Comparison of ENCODE assay signal across 8 cellular contexts in genomic region chr17:74454197-74455024, GRCh38. TPM values are rescaled to one million over a fixed set of nuclear protein-coding genes. Genes with fewer than 3 reads are reported as not detected.
A peak's percentile ranks its signal among the peaks of the same experiment; 100 is the strongest.
DNase-seq lines count a peak whose midpoint lies in the region; ATAC-seq and TF ChIP-seq lines count a peak whose summit lies in the region.

No MANE protein-coding gene starts in this region.

- no peaks in the 10 kb centered on the region for H3K9me3 Mint-ChIP-seq in effector memory CD8-positive, alpha-beta T cell

- POLR2A ChIA-PET in RWPE1 (lab: Yijun Ruan, JAX; ENCODE audit: low non-redundant PET), result interaction anchor here (1.5 kb wide), 1 partner anchor 11 kb away, joined by 6 read pairs; no protein-coding TSS in a partner anchor

- peaks cover 21 to 39% of the 10 kb centered on the region in 2 donors for H3K4me1 Mint-ChIP-seq in effector memory CD8-positive, alpha-beta T cell (ENCODE audit: low read depth in 2 of 2)

- CTCF ChIA-PET in RWPE1 (lab: Yijun Ruan, JAX), result interaction anchor here (0.5 to 4.0 kb wide), 6 partner anchors 16 to 203 kb away, joined by 3 to 35 read pairs (median 8); partner anchors contain the start of gene GPR142

- H3K9me3 ChIP-seq in thoracic aorta, result no peaks in the 10 kb centered on the region

- TF ChIP-seq CTCF in RWPE1 (conservative IDR thresholded peaks at IDR 0.05; ENCODE audit: low read depth) (no peak), thoracic aorta (IDR thresholded peaks at IDR 0.05) (peak; percentile 34)

- no peak overlapping the region for H3K27ac Mint-ChIP-seq in effector memory CD8-positive, alpha-beta T cell

- H3K36me3 ChIP-seq in thoracic aorta, result no peaks in the 10 kb centered on the region

- H3K4me3 Mint-ChIP-seq in effector memory CD8-positive, alpha-beta T cell, result peak overlapping the region; percentile 31 to 60

- no peaks in the 10 kb centered on the region for H3K27me3 ChIP-seq in thoracic aorta (replicated peaks; ENCODE audit: insufficient read depth)

- peaks cover 41 to 59% of the 10 kb centered on the region in 2 donors for H3K4me1 ChIP-seq in thoracic aorta (ENCODE audit: control insufficient read depth in 1 of 2, low read depth in 2 of 2)

- no peaks in the 10 kb centered on the region for H3K27me3 Mint-ChIP-seq in effector memory CD8-positive, alpha-beta T cell

- peak overlapping the region; percentile 76 for H3K27ac ChIP-seq in RWPE1
- peak overlapping the region; percentile 67 to 92 for H3K27ac ChIP-seq in thoracic aorta

- DNase-seq in CMK (ENCODE audit: low read depth), result peak; percentile 69
- no peak for DNase-seq in RWPE1 (ENCODE audit: low spot score)
- peak; percentile 51 to 65 (median 58) for DNase-seq in effector memory CD8-positive, alpha-beta T cell
- DNase-seq in mesenteric fat pad (ENCODE audit: low spot score), result peak; percentile 97
- peak; percentile 74 for DNase-seq in thoracic aorta (ENCODE audit: low spot score)
- no peak for DNase-seq in HuH-7.5 (ENCODE audit: low spot score)

- ATAC-seq in GM19328 (IDR thresholded peaks at IDR 0.05; ENCODE audit: unreplicated experiment), result peak; percentile 90
- ATAC-seq in HG03439 (IDR thresholded peaks at IDR 0.05; ENCODE audit: unreplicated experiment), result peak; percentile 61
- peak; percentile 14 for ATAC-seq in effector memory CD8-positive, alpha-beta T cell (replicated peaks)
- peak; percentile 17 for ATAC-seq in thoracic aorta (ENCODE audit: insufficient number of reproducible peaks, low FRiP score, low read depth)

- peak overlapping the region; percentile 75 for H3K4me3 ChIP-seq in thoracic aorta

- H3K36me3 Mint-ChIP-seq in effector memory CD8-positive, alpha-beta T cell (ENCODE audit: insufficient read depth), result peaks cover 4% of the 10 kb centered on the region

RNA-seq across cellular contexts. Expression of gene CD300A, which starts 12.0 kb away (rescaled TPM):
- 19.0 TPM for total RNA-seq in mesenteric fat pad
- total RNA-seq in thoracic aorta, result 1 to 10 TPM; 7.7 to 8.0 TPM

RNA-seq across cellular contexts. Expression of gene GPRC5C, which starts 22.5 kb away (rescaled TPM):
- total RNA-seq in mesenteric fat pad (17.9 TPM), thoracic aorta (10 to 100 TPM; 56.0 to 67.0 TPM)

Comparison
In these comparisons a context has a peak if more than half of its experiments do, and no peak if none do; other contexts are left out.
1. DNase-seq: peak in CMK (single experiment), effector memory CD8-positive, alpha-beta T cell (3 of 3), mesenteric fat pad (single experiment) and thoracic aorta (single experiment); none in RWPE1 (single experiment) and HuH-7.5 (single experiment).
2. ATAC-seq: peak in every context shown above with its lines; median percentile 90 in GM19328; 61 in HG03439; 17 in thoracic aorta; 14 in effector memory CD8-positive, alpha-beta T cell.